11 cellular contexts compared by ENCODE assay signal in genomic region chr6:108797951-108798671, GRCh38. TPM values are rescaled to one million over a fixed set of nuclear protein-coding genes. Genes with fewer than 3 reads are reported as not detected.
DNase-seq lines count a peak whose midpoint lies in the region; ATAC-seq and TF ChIP-seq lines count a peak whose summit lies in the region.
"Had no signal": no experiment of that assay in that cellular context is flagged by ENCODE, and none has a peak within 500 bp of the region (broad histone marks: within the 10 kb centered on the region; RNA-seq: fewer than 3 reads in every experiment).

No MANE protein-coding gene starts in this region.

- peak overlapping the region; percentile 78 for H3K4me3 Mint-ChIP-seq in CD4-positive, alpha-beta T cell
- peak overlapping the region; percentile 61 for H3K4me3 Mint-ChIP-seq in central memory CD8-positive, alpha-beta T cell
- peak overlapping the region; percentile 61 to 86 (median 78) for H3K4me3 Mint-ChIP-seq in naive thymus-derived CD4-positive, alpha-beta T cell

- ATAC-seq in CD4-positive, alpha-beta T cell (ENCODE audit: poor library complexity): peak; percentile 26
- ATAC-seq in central memory CD8-positive, alpha-beta T cell (replicated peaks; ENCODE audit: extremely low read depth, poor library complexity, severe bottlenecking): no peak
- peak; percentile 4 for ATAC-seq in naive thymus-derived CD4-positive, alpha-beta T cell
- no peak for ATAC-seq in GM19035 (IDR thresholded peaks at IDR 0.05; ENCODE audit: unreplicated experiment)
- ATAC-seq in GM18907 (IDR thresholded peaks at IDR 0.05; ENCODE audit: unreplicated experiment): no peak

- POLR2A ChIA-PET in CD4-positive, alpha-beta T cell (lab: Charles Lee): interaction anchor here (0.8 to 2.6 kb wide), 6 partner anchors 12 to 537 kb away, joined by 3 to 16 read pairs (median 6); partner anchors contain the start of genes ARMC2, SESN1 and SNX3
- POLR2A ChIA-PET in naive thymus-derived CD4-positive, alpha-beta T cell (lab: Charles Lee): interaction anchor here (0.6 to 1.1 kb wide), 2 partner anchors 9 to 297 kb away, joined by 3 read pairs; no protein-coding TSS in a partner anchor

- intact Hi-C loops in CD4-positive, alpha-beta T cell (cut with DNase I, micrococcal nuclease): no loop called here
- intact Hi-C loops in naive thymus-derived CD4-positive, alpha-beta T cell (cut with micrococcal nuclease): loop anchor here in 1 of 2 donors (1.0 kb wide), 1 partner anchor 37 kb away; no protein-coding TSS in a partner anchor

- DNase-seq in CD4-positive, alpha-beta T cell: no peak
- DNase-seq in M059J (ENCODE audit: low read depth): peak; percentile 25
- no peak for DNase-seq in central memory CD8-positive, alpha-beta T cell (ENCODE audit: low spot score in 2 of 2)
- DNase-seq in naive thymus-derived CD4-positive, alpha-beta T cell: no peak
- no peak for DNase-seq in NCI-H1694 treated with DMSO at 0.1 percent for 48 hours (lab: John Stamatoyannopoulos, UW)
- no peak for DNase-seq in HCEC 1CT
- DNase-seq: activated CD4-positive, CD25-positive, alpha-beta regulatory T cell treated with anti-CD3 and anti-CD28 coated beads, Interleukin-2, amount 50 U/mL, for 72 hours; esophagus squamous epithelium; NCI-H2081 treated with DMSO at 0.1 percent for 48 hours had no signal

- no peaks in the 10 kb centered on the region for H3K9me3 Mint-ChIP-seq in CD4-positive, alpha-beta T cell
- no peaks in the 10 kb centered on the region for H3K9me3 Mint-ChIP-seq in central memory CD8-positive, alpha-beta T cell
- H3K9me3 Mint-ChIP-seq in naive thymus-derived CD4-positive, alpha-beta T cell: no peaks in the 10 kb centered on the region

- no peaks in the 10 kb centered on the region for H3K27me3 ChIP-seq in CD4-positive, alpha-beta T cell (ENCODE audit: control insufficient read depth, insufficient read depth, low read length)
- H3K27me3 ChIP-seq in naive thymus-derived CD4-positive, alpha-beta T cell (ENCODE audit: control insufficient read depth in 2 of 2, insufficient read depth in 2 of 2, low read length in 2 of 2): no peaks in the 10 kb centered on the region
- H3K27me3 ChIP-seq: esophagus squamous epithelium had no signal

- H3K9me3 ChIP-seq in CD4-positive, alpha-beta T cell (ENCODE audit: control insufficient read depth, low read length): no peaks in the 10 kb centered on the region
- no peaks in the 10 kb centered on the region for H3K9me3 ChIP-seq in naive thymus-derived CD4-positive, alpha-beta T cell (ENCODE audit: control insufficient read depth in 2 of 3, low read length in 3 of 3)
- H3K9me3 ChIP-seq: esophagus squamous epithelium had no signal

- H3K36me3 Mint-ChIP-seq in CD4-positive, alpha-beta T cell (ENCODE audit: low read depth): no peaks in the 10 kb centered on the region
- H3K36me3 Mint-ChIP-seq in central memory CD8-positive, alpha-beta T cell (ENCODE audit: insufficient read depth): no peaks in the 10 kb centered on the region
- peaks cover 0 to 4% (median 0%) of the 10 kb centered on the region in 5 donors for H3K36me3 Mint-ChIP-seq in naive thymus-derived CD4-positive, alpha-beta T cell

- peaks cover 16 to 31% of the 10 kb centered on the region in 2 donors for H3K4me1 ChIP-seq in naive thymus-derived CD4-positive, alpha-beta T cell (ENCODE audit: control insufficient read depth in 2 of 2, insufficient read depth in 2 of 2, low read length in 2 of 2)

- H3K27ac Mint-ChIP-seq in CD4-positive, alpha-beta T cell: peak overlapping the region; percentile 61
- H3K27ac Mint-ChIP-seq in central memory CD8-positive, alpha-beta T cell (ENCODE audit: low read depth): peak overlapping the region; percentile 48
- peak overlapping the region; percentile 68 to 94 (median 84) for H3K27ac Mint-ChIP-seq in naive thymus-derived CD4-positive, alpha-beta T cell

- H3K36me3 ChIP-seq in naive thymus-derived CD4-positive, alpha-beta T cell (ENCODE audit: control insufficient read depth in 2 of 3, insufficient read depth in 3 of 3, low read length in 3 of 3): no peaks in the 10 kb centered on the region
- H3K36me3 ChIP-seq: esophagus squamous epithelium had no signal

- CTCF ChIA-PET in CD4-positive, alpha-beta T cell (lab: Charles Lee): no interaction called here
- CTCF ChIA-PET in naive thymus-derived CD4-positive, alpha-beta T cell (lab: Charles Lee): interaction anchor here (0.8 to 1.0 kb wide), 4 partner anchors 16 to 275 kb away, joined by 3 to 6 read pairs (median 4); no protein-coding TSS in a partner anchor

- peaks cover 23% of the 10 kb centered on the region for H3K4me1 Mint-ChIP-seq in CD4-positive, alpha-beta T cell (ENCODE audit: low read depth)
- peaks cover 41% of the 10 kb centered on the region for H3K4me1 Mint-ChIP-seq in central memory CD8-positive, alpha-beta T cell
- peaks cover 20 to 36% (median 22%) of the 10 kb centered on the region in 7 donors for H3K4me1 Mint-ChIP-seq in naive thymus-derived CD4-positive, alpha-beta T cell

- no peak overlapping the region for H3K4me3 ChIP-seq in naive thymus-derived CD4-positive, alpha-beta T cell (ENCODE audit: low read length)
- H3K4me3 ChIP-seq: esophagus squamous epithelium had no signal

- TF ChIP-seq CTCF in CD4-positive, alpha-beta T cell (IDR thresholded peaks at IDR 0.05): no peak

- H3K27me3 Mint-ChIP-seq in CD4-positive, alpha-beta T cell: no peaks in the 10 kb centered on the region
- no peaks in the 10 kb centered on the region for H3K27me3 Mint-ChIP-seq in central memory CD8-positive, alpha-beta T cell
- H3K27me3 Mint-ChIP-seq in naive thymus-derived CD4-positive, alpha-beta T cell: peaks cover 0 to 11% (median 0%) of the 10 kb centered on the region in 5 donors

- H3K27ac ChIP-seq in CD4-positive, alpha-beta T cell (ENCODE audit: low read depth, low read length): no peak overlapping the region
- no peak overlapping the region for H3K27ac ChIP-seq in naive thymus-derived CD4-positive, alpha-beta T cell (ENCODE audit: low read depth, low read length)
- H3K27ac ChIP-seq: esophagus squamous epithelium had no signal

RNA-seq across cellular contexts. Expression of gene ARMC2, which starts 50.1 kb away (rescaled TPM):
- 1 to 10 TPM; 5.2 to 5.7 TPM for total RNA-seq in CD4-positive, alpha-beta T cell
- 1.7 and 2.5 TPM in 2 replicates for total RNA-seq in M059J (2014; rRNA removed; shearing (Covaris generic))
- total RNA-seq in naive thymus-derived CD4-positive, alpha-beta T cell: 10 to 100 TPM in 2 of 5 experiments, 1 to 10 TPM in 3; 6.2 to 12.7 (median 7.9) TPM
- 1 to 10 TPM; 3.6 to 5.4 TPM for polyA plus RNA-seq in naive thymus-derived CD4-positive, alpha-beta T cell

Comparison
In these comparisons a context has a peak if more than half of its experiments do, and no peak if none do; other contexts are left out.
1. ATAC-seq: peak in CD4-positive, alpha-beta T cell (single experiment) and naive thymus-derived CD4-positive, alpha-beta T cell (single experiment); none in central memory CD8-positive, alpha-beta T cell (single experiment), GM19035 (single experiment) and GM18907 (single experiment).
2. Peak in every context shown above with its lines, with median percentiles within 50 percentile points of each other: H3K27ac Mint-ChIP-seq and H3K4me3 Mint-ChIP-seq.